Comparison of ENCODE assay signal across 1 cellular context in the genomic region with DNA sequence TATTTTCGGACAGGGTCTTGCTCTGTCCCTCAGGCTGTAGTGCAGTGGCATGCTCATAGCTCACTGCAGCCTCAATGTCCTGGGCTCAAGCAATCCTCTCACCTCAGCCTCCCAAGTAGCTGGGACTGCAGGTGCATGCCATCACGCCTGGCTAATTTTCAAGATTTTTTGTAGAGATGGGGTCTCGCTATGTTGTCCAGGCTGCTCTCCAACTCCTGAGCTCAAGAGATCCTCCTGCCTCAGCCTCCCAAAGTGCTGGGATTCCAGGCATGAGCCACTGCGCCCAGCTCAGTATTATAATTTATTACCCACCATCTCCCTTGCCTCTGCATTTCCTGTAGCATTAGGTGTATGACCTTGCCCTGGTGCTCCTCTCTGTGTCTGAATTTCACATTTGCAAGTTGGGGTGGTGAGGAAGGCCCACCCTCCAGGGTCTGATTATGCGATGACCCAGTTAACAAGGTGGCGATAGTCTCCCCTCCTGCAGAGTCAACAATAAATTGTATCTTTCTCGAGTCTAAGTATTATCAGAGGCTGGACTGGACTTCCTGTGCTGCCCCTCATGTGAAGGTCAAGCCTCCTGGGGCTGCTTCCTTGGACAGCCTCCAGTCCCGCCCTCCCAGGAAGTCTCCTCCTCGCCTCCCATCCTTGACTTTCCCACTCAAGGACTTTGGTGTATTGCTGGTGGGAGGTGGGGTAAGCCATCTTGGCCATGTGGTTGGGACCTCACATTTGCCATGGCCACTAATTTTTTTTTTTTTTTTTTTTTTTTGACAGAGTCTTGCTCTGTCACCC.
A peak's percentile ranks its signal among the peaks of the same experiment; 100 is the strongest.
TF ChIP-seq lines count a peak whose summit lies in the region.

No MANE protein-coding gene starts in this region.

TF ChIP-seq in HEK293, 187 proteins besides CTCF, POLR2A, EP300 and RAD21:
- TF ChIP-seq PRDM2 (tag by site-specific recombination; IDR thresholded peaks at IDR 0.05; ENCODE audit: borderline replicate concordance), result no peak
- no peak for TF ChIP-seq ZNF677 (tag by site-specific recombination; IDR thresholded peaks at IDR 0.05)
- no peak for TF ChIP-seq ZNF223 (tag by site-specific recombination; IDR thresholded peaks at IDR 0.05)
- 0 out of 2 replicates have a peak, but pooled peaks have one; percentile 14 for TF ChIP-seq SP2 (tag by site-specific recombination; IDR thresholded peaks at IDR 0.05)
- TF ChIP-seq ZNF121 (tag by site-specific recombination; IDR thresholded peaks at IDR 0.05), result peak; percentile 76
- no peak for TF ChIP-seq ZNF623 (tag by site-specific recombination; IDR thresholded peaks at IDR 0.05)
- TF ChIP-seq ZNF664 (tag by site-specific recombination; IDR thresholded peaks at IDR 0.05), result no peak
- no peak for TF ChIP-seq ZNF660 (tag by site-specific recombination; IDR thresholded peaks at IDR 0.05)
- no peak for TF ChIP-seq ZNF292 (tag by site-specific recombination; IDR thresholded peaks at IDR 0.05; ENCODE audit: borderline replicate concordance, low read depth)
- TF ChIP-seq BCL11B (tag by site-specific recombination; IDR thresholded peaks at IDR 0.05; ENCODE audit: low read depth), result no peak
- no peak for TF ChIP-seq ZNF621 (tag by site-specific recombination; IDR thresholded peaks at IDR 0.05)
- TF ChIP-seq, protein P1, sequence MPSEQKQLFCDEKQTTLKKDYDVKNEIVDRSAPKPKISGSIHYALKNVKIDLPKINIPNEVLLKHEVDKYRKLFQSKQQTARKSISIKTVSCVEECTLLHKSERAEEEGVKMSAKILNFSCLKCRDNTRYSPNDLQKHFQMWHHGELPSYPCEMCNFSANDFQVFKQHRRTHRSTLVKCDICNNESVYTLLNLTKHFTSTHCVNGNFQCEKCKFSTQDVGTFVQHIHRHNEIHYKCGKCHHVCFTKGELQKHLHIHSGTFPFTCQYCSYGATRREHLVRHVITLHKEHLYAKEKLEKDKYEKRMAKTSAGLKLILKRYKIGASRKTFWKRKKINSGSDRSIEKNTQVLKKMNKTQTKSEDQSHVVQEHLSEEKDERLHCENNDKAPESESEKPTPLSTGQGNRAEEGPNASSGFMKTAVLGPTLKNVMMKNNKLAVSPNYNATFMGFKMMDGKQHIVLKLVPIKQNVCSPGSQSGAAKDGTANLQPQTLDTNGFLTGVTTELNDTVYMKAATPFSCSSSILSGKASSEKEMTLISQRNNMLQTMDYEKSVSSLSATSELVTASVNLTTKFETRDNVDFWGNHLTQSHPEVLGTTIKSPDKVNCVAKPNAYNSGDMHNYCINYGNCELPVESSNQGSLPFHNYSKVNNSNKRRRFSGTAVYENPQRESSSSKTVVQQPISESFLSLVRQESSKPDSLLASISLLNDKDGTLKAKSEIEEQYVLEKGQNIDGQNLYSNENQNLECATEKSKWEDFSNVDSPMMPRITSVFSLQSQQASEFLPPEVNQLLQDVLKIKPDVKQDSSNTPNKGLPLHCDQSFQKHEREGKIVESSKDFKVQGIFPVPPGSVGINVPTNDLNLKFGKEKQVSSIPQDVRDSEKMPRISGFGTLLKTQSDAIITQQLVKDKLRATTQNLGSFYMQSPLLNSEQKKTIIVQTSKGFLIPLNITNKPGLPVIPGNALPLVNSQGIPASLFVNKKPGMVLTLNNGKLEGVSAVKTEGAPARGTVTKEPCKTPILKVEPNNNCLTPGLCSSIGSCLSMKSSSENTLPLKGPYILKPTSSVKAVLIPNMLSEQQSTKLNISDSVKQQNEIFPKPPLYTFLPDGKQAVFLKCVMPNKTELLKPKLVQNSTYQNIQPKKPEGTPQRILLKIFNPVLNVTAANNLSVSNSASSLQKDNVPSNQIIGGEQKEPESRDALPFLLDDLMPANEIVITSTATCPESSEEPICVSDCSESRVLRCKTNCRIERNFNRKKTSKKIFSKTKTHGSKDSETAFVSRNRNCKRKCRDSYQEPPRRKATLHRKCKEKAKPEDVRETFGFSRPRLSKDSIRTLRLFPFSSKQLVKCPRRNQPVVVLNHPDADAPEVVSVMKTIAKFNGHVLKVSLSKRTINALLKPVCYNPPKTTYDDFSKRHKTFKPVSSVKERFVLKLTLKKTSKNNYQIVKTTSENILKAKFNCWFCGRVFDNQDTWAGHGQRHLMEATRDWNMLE (tag by site-specific recombination; conservative IDR thresholded peaks at IDR 0.05; ENCODE audit: low read depth), result no peak
- TF ChIP-seq GLIS1 (tag by site-specific recombination; IDR thresholded peaks at IDR 0.05), result peak; percentile 40
- no peak for TF ChIP-seq OSR2 (tag by site-specific recombination; IDR thresholded peaks at IDR 0.05)
- no peak for TF ChIP-seq ZNF704 (tag by site-specific recombination; IDR thresholded peaks at IDR 0.05)
- TF ChIP-seq ZNF510 (tag by site-specific recombination; IDR thresholded peaks at IDR 0.05; ENCODE audit: insufficient replicate concordance), result no peak
- TF ChIP-seq ZNF133 (tag by site-specific recombination; IDR thresholded peaks at IDR 0.05), result no peak
